ENCODE assay signal across 19 cellular contexts in genomic region chr2:148955798-148956197, GRCh38.
"Had no signal": no experiment of that assay in that cellular context is flagged by ENCODE, and none has a peak within 500 bp of the region (broad histone marks: within the 10 kb centered on the region; RNA-seq: fewer than 3 reads in every experiment).

No MANE protein-coding gene starts in this region.

- H3K4me3 ChIP-seq: body of pancreas, pancreas, right lobe of liver, stomach had no signal

- H3K4me3 Mint-ChIP-seq: activated B cell treated with CpG ODN at 0.5 μM for 24 hours; activated CD8-positive, alpha-beta T cell treated with anti-CD3 and anti-CD28 coated beads for 36 hours; activated naive CD4-positive, alpha-beta T cell treated with anti-CD3 and anti-CD28 coated beads for 36 hours; activated T-cell treated with anti-CD3 and anti-CD28 coated beads, Interleukin-2, amount 50 U/mL, for 24 hours; endodermal cell; naive thymus-derived CD4-positive, alpha-beta T cell; T-helper 2 cell treated with Interferon-gamma antibody and Interleukin-4, amounts not matched to agents 5 μg/mL and 100 μg/mL, for 36 hours; type B pancreatic cell had no signal

- H3K27ac Mint-ChIP-seq: activated B cell treated with CpG ODN at 0.5 μM for 24 hours; activated CD8-positive, alpha-beta T cell treated with anti-CD3 and anti-CD28 coated beads for 36 hours; activated naive CD4-positive, alpha-beta T cell treated with anti-CD3 and anti-CD28 coated beads for 36 hours; activated T-cell treated with anti-CD3 and anti-CD28 coated beads, Interleukin-2, amount 50 U/mL, for 24 hours; endodermal cell; naive thymus-derived CD4-positive, alpha-beta T cell; T-helper 2 cell treated with Interferon-gamma antibody and Interleukin-4, amounts not matched to agents 5 μg/mL and 100 μg/mL, for 36 hours; type B pancreatic cell had no signal

- H3K36me3 ChIP-seq: pancreas, right lobe of liver, stomach had no signal

- H3K27ac ChIP-seq: body of pancreas, pancreas, right lobe of liver, stomach had no signal

- H3K9me3 Mint-ChIP-seq: activated B cell treated with CpG ODN at 0.5 μM for 24 hours; activated CD8-positive, alpha-beta T cell treated with anti-CD3 and anti-CD28 coated beads for 36 hours; activated naive CD4-positive, alpha-beta T cell treated with anti-CD3 and anti-CD28 coated beads for 36 hours; activated T-cell treated with anti-CD3 and anti-CD28 coated beads, Interleukin-2, amount 50 U/mL, for 24 hours; endodermal cell; naive thymus-derived CD4-positive, alpha-beta T cell; T-helper 2 cell treated with Interferon-gamma antibody and Interleukin-4, amounts not matched to agents 5 μg/mL and 100 μg/mL, for 36 hours; type B pancreatic cell had no signal

- H3K27me3 Mint-ChIP-seq: activated B cell treated with CpG ODN at 0.5 μM for 24 hours; activated CD8-positive, alpha-beta T cell treated with anti-CD3 and anti-CD28 coated beads for 36 hours; activated T-cell treated with anti-CD3 and anti-CD28 coated beads, Interleukin-2, amount 50 U/mL, for 24 hours; naive thymus-derived CD4-positive, alpha-beta T cell; type B pancreatic cell had no signal

- H3K27me3 ChIP-seq: body of pancreas, pancreas, right lobe of liver, stomach had no signal

- DNase-seq: activated B cell treated with CpG ODN at 0.5 μM for 24 hours; activated CD4-positive, alpha-beta T cell treated with anti-CD3 and anti-CD28 coated beads for 48 hours; activated CD8-positive, alpha-beta T cell treated with anti-CD3 and anti-CD28 coated beads for 36 hours; activated naive CD4-positive, alpha-beta T cell treated with anti-CD3 and anti-CD28 coated beads for 36 hours; activated T-cell treated with anti-CD3 and anti-CD28 coated beads, Interleukin-2, amount 50 U/mL, for 24 hours; body of pancreas; central memory CD4-positive, alpha-beta T cell; endodermal cell; foreskin melanocyte; mesenchymal stem cell; naive thymus-derived CD4-positive, alpha-beta T cell; pancreas; right lobe of liver; small intestine; stimulated activated CD4-positive, alpha-beta T cell treated with anti-CD3 and anti-CD28 coated beads, Interleukin-15, amount 100 ng/mL, for 24 hours; stimulated activated CD4-positive, alpha-beta T cell treated with anti-CD3 and anti-CD28 coated beads, Interleukin-2, amount 100 ng/mL, for 48 hours; stomach had no signal

- H3K9me3 ChIP-seq: body of pancreas, pancreas, right lobe of liver, stomach had no signal

- ATAC-seq: activated CD8-positive, alpha-beta T cell treated with anti-CD3 and anti-CD28 coated beads for 36 hours; body of pancreas; naive thymus-derived CD4-positive, alpha-beta T cell; pancreas; right lobe of liver had no signal

- H3K4me1 Mint-ChIP-seq: activated B cell treated with CpG ODN at 0.5 μM for 24 hours, endodermal cell had no signal

- H3K4me1 ChIP-seq: body of pancreas, pancreas, right lobe of liver, stomach had no signal
